1 cellular context compared by ENCODE assay signal in the genomic region with DNA sequence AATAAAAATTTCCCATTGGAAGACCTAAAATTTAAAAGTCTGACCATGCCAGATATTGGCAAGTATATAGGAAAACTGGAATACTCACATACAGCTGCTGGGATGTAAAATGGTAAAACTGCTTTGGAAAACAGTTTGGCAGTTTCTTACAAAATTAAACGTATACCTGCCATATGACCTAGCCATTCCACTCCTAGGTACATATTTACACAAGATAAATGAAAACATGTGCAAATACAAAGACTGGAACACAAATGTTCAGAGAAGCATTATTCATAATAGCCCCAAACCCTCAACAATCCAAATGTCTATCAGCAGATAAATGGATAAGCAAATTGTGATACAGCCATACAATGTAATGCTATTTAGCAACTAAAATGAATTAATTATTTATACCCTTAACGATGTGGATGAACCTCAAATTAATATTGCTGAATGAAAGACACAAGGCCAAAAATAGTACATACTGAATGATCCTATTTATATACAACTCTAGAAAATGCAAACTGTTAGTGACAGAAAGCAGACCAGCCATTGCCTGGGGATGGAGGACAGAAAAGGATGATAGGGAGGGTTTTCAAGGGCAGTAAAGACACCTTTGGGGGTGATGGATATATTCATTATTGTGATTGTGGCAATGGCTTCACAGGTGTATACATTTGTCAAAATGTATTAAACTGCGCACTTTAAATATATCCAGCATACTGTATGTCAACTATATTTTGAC.
TF ChIP-seq lines count a peak whose summit lies in the region.

No MANE protein-coding gene starts in this region.

TF ChIP-seq in HepG2, 621 proteins besides CTCF, POLR2A, EP300 and RAD21 (continues in another document):
- TF ChIP-seq, protein P1, sequence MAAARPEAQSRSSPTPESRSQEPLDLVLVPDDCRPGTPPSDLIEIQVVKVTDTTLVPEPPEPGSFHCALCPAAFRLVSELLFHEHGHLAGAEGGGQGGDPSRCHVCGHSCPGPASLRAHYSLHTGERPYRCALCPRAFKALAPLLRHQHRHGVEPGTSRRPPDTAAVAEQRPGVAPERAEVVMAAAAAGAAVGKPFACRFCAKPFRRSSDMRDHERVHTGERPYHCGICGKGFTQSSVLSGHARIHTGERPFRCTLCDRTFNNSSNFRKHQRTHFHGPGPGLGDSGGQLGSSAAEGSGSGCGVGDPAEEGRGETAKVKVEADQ (CRISPR knock-in tag; IDR thresholded peaks at IDR 0.05; ENCODE audit: borderline replicate concordance), result no peak
- TF ChIP-seq SOX5 (CRISPR knock-in tag; IDR thresholded peaks at IDR 0.05; ENCODE audit: borderline replicate concordance), result peak; percentile 65; the same call in 1 of the 2 replicates
- TF ChIP-seq, protein P2, sequence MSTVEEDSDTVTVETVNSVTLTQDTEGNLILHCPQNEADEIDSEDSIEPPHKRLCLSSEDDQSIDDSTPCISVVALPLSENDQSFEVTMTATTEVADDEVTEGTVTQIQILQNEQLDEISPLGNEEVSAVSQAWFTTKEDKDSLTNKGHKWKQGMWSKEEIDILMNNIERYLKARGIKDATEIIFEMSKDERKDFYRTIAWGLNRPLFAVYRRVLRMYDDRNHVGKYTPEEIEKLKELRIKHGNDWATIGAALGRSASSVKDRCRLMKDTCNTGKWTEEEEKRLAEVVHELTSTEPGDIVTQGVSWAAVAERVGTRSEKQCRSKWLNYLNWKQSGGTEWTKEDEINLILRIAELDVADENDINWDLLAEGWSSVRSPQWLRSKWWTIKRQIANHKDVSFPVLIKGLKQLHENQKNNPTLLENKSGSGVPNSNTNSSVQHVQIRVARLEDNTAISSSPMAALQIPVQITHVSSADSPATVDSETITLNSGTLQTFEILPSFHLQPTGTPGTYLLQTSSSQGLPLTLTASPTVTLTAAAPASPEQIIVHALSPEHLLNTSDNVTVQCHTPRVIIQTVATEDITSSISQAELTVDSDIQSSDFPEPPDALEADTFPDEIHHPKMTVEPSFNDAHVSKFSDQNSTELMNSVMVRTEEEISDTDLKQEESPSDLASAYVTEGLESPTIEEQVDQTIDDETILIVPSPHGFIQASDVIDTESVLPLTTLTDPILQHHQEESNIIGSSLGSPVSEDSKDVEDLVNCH (CRISPR knock-in tag; IDR thresholded peaks at IDR 0.05), result no peak
- peak; percentile 94 for TF ChIP-seq GFI1 (CRISPR knock-in tag; IDR thresholded peaks at IDR 0.05; ENCODE audit: borderline replicate concordance)
- TF ChIP-seq HMG20A (CRISPR knock-in tag; IDR thresholded peaks at IDR 0.05; ENCODE audit: borderline replicate concordance), result peak; percentile 80; the same call in 1 of the 2 replicates
- peak; percentile 34; the same call in 1 of the 2 replicates for TF ChIP-seq NR2F2 (IDR thresholded peaks at IDR 0.05; ENCODE audit: borderline replicate concordance, low read depth)
- TF ChIP-seq, protein P3, sequence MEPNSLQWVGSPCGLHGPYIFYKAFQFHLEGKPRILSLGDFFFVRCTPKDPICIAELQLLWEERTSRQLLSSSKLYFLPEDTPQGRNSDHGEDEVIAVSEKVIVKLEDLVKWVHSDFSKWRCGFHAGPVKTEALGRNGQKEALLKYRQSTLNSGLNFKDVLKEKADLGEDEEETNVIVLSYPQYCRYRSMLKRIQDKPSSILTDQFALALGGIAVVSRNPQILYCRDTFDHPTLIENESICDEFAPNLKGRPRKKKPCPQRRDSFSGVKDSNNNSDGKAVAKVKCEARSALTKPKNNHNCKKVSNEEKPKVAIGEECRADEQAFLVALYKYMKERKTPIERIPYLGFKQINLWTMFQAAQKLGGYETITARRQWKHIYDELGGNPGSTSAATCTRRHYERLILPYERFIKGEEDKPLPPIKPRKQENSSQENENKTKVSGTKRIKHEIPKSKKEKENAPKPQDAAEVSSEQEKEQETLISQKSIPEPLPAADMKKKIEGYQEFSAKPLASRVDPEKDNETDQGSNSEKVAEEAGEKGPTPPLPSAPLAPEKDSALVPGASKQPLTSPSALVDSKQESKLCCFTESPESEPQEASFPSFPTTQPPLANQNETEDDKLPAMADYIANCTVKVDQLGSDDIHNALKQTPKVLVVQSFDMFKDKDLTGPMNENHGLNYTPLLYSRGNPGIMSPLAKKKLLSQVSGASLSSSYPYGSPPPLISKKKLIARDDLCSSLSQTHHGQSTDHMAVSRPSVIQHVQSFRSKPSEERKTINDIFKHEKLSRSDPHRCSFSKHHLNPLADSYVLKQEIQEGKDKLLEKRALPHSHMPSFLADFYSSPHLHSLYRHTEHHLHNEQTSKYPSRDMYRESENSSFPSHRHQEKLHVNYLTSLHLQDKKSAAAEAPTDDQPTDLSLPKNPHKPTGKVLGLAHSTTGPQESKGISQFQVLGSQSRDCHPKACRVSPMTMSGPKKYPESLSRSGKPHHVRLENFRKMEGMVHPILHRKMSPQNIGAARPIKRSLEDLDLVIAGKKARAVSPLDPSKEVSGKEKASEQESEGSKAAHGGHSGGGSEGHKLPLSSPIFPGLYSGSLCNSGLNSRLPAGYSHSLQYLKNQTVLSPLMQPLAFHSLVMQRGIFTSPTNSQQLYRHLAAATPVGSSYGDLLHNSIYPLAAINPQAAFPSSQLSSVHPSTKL (CRISPR knock-in tag; IDR thresholded peaks at IDR 0.05), result peak; percentile 73
- TF ChIP-seq, protein P4, sequence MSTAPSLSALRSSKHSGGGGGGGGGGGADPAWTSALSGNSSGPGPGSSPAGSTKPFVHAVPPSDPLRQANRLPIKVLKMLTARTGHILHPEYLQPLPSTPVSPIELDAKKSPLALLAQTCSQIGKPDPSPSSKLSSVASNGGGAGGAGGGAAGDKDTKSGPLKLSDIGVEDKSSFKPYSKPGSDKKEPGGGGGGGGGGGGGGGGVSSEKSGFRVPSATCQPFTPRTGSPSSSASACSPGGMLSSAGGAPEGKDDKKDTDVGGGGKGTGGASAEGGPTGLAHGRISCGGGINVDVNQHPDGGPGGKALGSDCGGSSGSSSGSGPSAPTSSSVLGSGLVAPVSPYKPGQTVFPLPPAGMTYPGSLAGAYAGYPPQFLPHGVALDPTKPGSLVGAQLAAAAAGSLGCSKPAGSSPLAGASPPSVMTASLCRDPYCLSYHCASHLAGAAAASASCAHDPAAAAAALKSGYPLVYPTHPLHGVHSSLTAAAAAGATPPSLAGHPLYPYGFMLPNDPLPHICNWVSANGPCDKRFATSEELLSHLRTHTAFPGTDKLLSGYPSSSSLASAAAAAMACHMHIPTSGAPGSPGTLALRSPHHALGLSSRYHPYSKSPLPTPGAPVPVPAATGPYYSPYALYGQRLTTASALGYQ (CRISPR knock-in tag; IDR thresholded peaks at IDR 0.05), result 0 out of 2 replicates have a peak, but pooled peaks have one; percentile 29
- no peak for TF ChIP-seq SOX13 (IDR thresholded peaks at IDR 0.05)
- peak in 1 of 2 experiments; percentile 79; a peak in 2 of 4 replicates for TF ChIP-seq SOX13 (CRISPR knock-in tag; conservative IDR thresholded peaks at IDR 0.05 in 1 of 2, IDR thresholded peaks at IDR 0.05 in 1 of 2)
- no peak for TF ChIP-seq ZNF709 (CRISPR knock-in tag; IDR thresholded peaks at IDR 0.05)
- TF ChIP-seq HMG20B (CRISPR knock-in tag; conservative IDR thresholded peaks at IDR 0.05), result 0 out of 2 replicates have a peak, but pooled peaks have one; percentile 45
- no peak for TF ChIP-seq SSRP1 (CRISPR knock-in tag; IDR thresholded peaks at IDR 0.05)
- TF ChIP-seq GPN1 (CRISPR knock-in tag; IDR thresholded peaks at IDR 0.05; ENCODE audit: borderline replicate concordance), result no peak
- no peak for TF ChIP-seq SOX6 (IDR thresholded peaks at IDR 0.05)
- peak; percentile 46; the same call in 1 of the 2 replicates for TF ChIP-seq SOX6 (CRISPR knock-in tag; IDR thresholded peaks at IDR 0.05)
- TF ChIP-seq SAP130 (CRISPR knock-in tag; IDR thresholded peaks at IDR 0.05; ENCODE audit: low read depth), result peak; percentile 28; the same call in 1 of the 2 replicates
- TF ChIP-seq IRX3 (CRISPR knock-in tag; IDR thresholded peaks at IDR 0.05; ENCODE audit: borderline replicate concordance, low read depth), result no peak
- peak; percentile 33; the same call in 1 of the 2 replicates for TF ChIP-seq SIX1 (CRISPR knock-in tag; IDR thresholded peaks at IDR 0.05; ENCODE audit: borderline replicate concordance)
- peak; percentile 38; the same call in 1 of the 2 replicates for TF ChIP-seq GATAD2A (CRISPR knock-in tag; IDR thresholded peaks at IDR 0.05)
- TF ChIP-seq, protein P5, sequence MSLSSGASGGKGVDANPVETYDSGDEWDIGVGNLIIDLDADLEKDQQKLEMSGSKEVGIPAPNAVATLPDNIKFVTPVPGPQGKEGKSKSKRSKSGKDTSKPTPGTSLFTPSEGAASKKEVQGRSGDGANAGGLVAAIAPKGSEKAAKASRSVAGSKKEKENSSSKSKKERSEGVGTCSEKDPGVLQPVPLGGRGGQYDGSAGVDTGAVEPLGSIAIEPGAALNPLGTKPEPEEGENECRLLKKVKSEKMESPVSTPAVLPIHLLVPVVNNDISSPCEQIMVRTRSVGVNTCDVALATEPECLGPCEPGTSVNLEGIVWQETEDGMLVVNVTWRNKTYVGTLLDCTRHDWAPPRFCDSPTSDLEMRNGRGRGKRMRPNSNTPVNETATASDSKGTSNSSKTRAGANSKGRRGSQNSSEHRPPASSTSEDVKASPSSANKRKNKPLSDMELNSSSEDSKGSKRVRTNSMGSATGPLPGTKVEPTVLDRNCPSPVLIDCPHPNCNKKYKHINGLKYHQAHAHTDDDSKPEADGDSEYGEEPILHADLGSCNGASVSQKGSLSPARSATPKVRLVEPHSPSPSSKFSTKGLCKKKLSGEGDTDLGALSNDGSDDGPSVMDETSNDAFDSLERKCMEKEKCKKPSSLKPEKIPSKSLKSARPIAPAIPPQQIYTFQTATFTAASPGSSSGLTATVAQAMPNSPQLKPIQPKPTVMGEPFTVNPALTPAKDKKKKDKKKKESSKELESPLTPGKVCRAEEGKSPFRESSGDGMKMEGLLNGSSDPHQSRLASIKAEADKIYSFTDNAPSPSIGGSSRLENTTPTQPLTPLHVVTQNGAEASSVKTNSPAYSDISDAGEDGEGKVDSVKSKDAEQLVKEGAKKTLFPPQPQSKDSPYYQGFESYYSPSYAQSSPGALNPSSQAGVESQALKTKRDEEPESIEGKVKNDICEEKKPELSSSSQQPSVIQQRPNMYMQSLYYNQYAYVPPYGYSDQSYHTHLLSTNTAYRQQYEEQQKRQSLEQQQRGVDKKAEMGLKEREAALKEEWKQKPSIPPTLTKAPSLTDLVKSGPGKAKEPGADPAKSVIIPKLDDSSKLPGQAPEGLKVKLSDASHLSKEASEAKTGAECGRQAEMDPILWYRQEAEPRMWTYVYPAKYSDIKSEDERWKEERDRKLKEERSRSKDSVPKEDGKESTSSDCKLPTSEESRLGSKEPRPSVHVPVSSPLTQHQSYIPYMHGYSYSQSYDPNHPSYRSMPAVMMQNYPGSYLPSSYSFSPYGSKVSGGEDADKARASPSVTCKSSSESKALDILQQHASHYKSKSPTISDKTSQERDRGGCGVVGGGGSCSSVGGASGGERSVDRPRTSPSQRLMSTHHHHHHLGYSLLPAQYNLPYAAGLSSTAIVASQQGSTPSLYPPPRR (CRISPR knock-in tag; IDR thresholded peaks at IDR 0.05; ENCODE audit: borderline replicate concordance), result peak; percentile 56; the same call in 1 of the 2 replicates
- TF ChIP-seq, protein P6, sequence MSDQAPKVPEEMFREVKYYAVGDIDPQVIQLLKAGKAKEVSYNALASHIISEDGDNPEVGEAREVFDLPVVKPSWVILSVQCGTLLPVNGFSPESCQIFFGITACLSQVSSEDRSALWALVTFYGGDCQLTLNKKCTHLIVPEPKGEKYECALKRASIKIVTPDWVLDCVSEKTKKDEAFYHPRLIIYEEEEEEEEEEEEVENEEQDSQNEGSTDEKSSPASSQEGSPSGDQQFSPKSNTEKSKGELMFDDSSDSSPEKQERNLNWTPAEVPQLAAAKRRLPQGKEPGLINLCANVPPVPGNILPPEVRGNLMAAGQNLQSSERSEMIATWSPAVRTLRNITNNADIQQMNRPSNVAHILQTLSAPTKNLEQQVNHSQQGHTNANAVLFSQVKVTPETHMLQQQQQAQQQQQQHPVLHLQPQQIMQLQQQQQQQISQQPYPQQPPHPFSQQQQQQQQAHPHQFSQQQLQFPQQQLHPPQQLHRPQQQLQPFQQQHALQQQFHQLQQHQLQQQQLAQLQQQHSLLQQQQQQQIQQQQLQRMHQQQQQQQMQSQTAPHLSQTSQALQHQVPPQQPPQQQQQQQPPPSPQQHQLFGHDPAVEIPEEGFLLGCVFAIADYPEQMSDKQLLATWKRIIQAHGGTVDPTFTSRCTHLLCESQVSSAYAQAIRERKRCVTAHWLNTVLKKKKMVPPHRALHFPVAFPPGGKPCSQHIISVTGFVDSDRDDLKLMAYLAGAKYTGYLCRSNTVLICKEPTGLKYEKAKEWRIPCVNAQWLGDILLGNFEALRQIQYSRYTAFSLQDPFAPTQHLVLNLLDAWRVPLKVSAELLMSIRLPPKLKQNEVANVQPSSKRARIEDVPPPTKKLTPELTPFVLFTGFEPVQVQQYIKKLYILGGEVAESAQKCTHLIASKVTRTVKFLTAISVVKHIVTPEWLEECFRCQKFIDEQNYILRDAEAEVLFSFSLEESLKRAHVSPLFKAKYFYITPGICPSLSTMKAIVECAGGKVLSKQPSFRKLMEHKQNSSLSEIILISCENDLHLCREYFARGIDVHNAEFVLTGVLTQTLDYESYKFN (CRISPR knock-in tag; conservative IDR thresholded peaks at IDR 0.05), result peak; percentile 44; the same call in 1 of the 2 replicates
- TF ChIP-seq, protein P7, sequence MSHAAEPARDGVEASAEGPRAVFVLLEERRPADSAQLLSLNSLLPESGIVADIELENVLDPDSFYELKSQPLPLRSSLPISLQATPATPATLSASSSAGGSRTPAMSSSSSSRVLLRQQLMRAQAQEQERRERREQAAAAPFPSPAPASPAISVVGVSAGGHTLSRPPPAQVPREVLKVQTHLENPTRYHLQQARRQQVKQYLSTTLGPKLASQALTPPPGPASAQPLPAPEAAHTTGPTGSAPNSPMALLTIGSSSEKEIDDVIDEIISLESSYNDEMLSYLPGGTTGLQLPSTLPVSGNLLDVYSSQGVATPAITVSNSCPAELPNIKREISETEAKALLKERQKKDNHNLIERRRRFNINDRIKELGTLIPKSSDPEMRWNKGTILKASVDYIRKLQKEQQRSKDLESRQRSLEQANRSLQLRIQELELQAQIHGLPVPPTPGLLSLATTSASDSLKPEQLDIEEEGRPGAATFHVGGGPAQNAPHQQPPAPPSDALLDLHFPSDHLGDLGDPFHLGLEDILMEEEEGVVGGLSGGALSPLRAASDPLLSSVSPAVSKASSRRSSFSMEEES (CRISPR knock-in tag; IDR thresholded peaks at IDR 0.05), result 0 out of 2 replicates have a peak, but pooled peaks have one; percentile 19
- TF ChIP-seq NR2F6 (IDR thresholded peaks at IDR 0.05), result 0 out of 2 replicates have a peak, but pooled peaks have one; percentile 6
- TF ChIP-seq NR2F6 (CRISPR knock-in tag; IDR thresholded peaks at IDR 0.05), result 0 out of 2 replicates have a peak, but pooled peaks have one; percentile 17
- TF ChIP-seq RXRB (CRISPR knock-in tag; IDR thresholded peaks at IDR 0.05; ENCODE audit: borderline replicate concordance), result peak; percentile 57; the same call in 1 of the 2 replicates
- TF ChIP-seq MTA3 (CRISPR knock-in tag; IDR thresholded peaks at IDR 0.05), result no peak
- TF ChIP-seq, protein P8, sequence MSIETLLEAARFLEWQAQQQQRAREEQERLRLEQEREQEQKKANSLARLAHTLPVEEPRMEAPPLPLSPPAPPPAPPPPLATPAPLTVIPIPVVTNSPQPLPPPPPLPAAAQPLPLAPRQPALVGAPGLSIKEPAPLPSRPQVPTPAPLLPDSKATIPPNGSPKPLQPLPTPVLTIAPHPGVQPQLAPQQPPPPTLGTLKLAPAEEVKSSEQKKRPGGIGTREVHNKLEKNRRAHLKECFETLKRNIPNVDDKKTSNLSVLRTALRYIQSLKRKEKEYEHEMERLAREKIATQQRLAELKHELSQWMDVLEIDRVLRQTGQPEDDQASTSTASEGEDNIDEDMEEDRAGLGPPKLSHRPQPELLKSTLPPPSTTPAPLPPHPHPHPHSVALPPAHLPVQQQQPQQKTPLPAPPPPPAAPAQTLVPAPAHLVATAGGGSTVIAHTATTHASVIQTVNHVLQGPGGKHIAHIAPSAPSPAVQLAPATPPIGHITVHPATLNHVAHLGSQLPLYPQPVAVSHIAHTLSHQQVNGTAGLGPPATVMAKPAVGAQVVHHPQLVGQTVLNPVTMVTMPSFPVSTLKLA (IDR thresholded peaks at IDR 0.05), result no peak
- TF ChIP-seq GATA4 (IDR thresholded peaks at IDR 0.05; ENCODE audit: borderline replicate concordance, low read depth), result 0 out of 2 replicates have a peak, but pooled peaks have one; percentile 48
- no peak for TF ChIP-seq ZNF850 (CRISPR knock-in tag; conservative IDR thresholded peaks at IDR 0.05)
